9 cellular contexts compared by ENCODE assay signal in genomic region chr12:111841750-111842555, GRCh38. TPM values are rescaled to one million over a fixed set of nuclear protein-coding genes. Genes with fewer than 3 reads are reported as not detected.
DNase-seq lines count a peak whose midpoint lies in the region; ATAC-seq, FAIRE-seq and TF ChIP-seq lines count a peak whose summit lies in the region.
"Had no signal": no experiment of that assay in that cellular context is flagged by ENCODE, and none has a peak within 500 bp of the region (broad histone marks: within the 10 kb centered on the region; RNA-seq: fewer than 3 reads in every experiment).

TSS of gene MAPKAPK5 (plus strand) at chr12:111842228. CDS start at chr12:111842734, 506 bp downstream.

- no peak for FAIRE-seq in kidney (lab: Jason Lieb, UNC)
- FAIRE-seq: colon had no signal

- H3K4me1 ChIP-seq in kidney (ENCODE audit: control insufficient read depth in 1 of 2, insufficient read depth in 1 of 2, low read depth in 1 of 2, low read length in 2 of 2) = peaks cover 6 to 26% of the 10 kb centered on the region in 2 donors

- TF ChIP-seq CTCF in kidney (IDR thresholded peaks at IDR 0.05; ENCODE audit: borderline replicate concordance, extremely low read depth, insufficient read depth) = no peak

- H3K9me3 ChIP-seq in kidney (ENCODE audit: control insufficient read depth in 1 of 2, low read length in 2 of 2) = no peaks in the 10 kb centered on the region

- peak within 1 kb of the TSS; percentile 77 to 86 for H3K9ac ChIP-seq in kidney (ENCODE audit: low read length in 2 of 2)

- peak within 1 kb of the TSS; percentile 81 to 96 for H3K4me3 ChIP-seq in kidney (ENCODE audit: low read length in 2 of 2)

- H3K27ac ChIP-seq in kidney (ENCODE audit: low read depth in 2 of 2, low read length in 2 of 2) = peak within 1 kb of the TSS; percentile 68 to 97

- peak; percentile 91 for TF ChIP-seq POLR2A in GM19193 (IDR thresholded peaks at IDR 0.05; ENCODE audit: extremely low read depth, insufficient read depth, insufficient read length)

- peak; percentile 84 for ATAC-seq in HG03432 (IDR thresholded peaks at IDR 0.05; ENCODE audit: unreplicated experiment)

- DNase-seq in Ammon's horn (ENCODE audit: low spot score) = peak; percentile 93
- peak; percentile 89 for DNase-seq in NCI-H510A (lab: John Stamatoyannopoulos, UW)
- DNase-seq in activated CD4-positive, alpha-beta T cell treated with anti-CD3 and anti-CD28 coated beads for 1 hour = peak; percentile 98
- DNase-seq in cerebellum (ENCODE audit: low spot score) = peak; percentile 92
- peak; percentile 97 for DNase-seq in kidney
- peak; percentile 96 to 98 for DNase-seq in stimulated activated CD4-positive, alpha-beta T cell treated with anti-CD3 and anti-CD28 coated beads, Interleukin-15, amount 100 ng/mL, for 1 hour (ENCODE audit: low read depth in 1 of 2, low spot score in 1 of 2)

- no peaks in the 10 kb centered on the region for H3K36me3 ChIP-seq in kidney (ENCODE audit: control insufficient read depth in 1 of 2, insufficient read depth in 2 of 2, low read length in 2 of 2)

- intact Hi-C loops in kidney (cut with DNase I) = no loop called here

RNA-seq across cellular contexts. Expression of gene MAPKAPK5, which starts in this region (rescaled TPM):
- total RNA-seq in cerebellum (48.6 TPM), kidney (45.7 TPM)
- polyA plus RNA-seq in kidney (ENCODE audit: insufficient read depth, low read depth, low replicate concordance) = 20.5 TPM

Comparison
In these comparisons a context has a peak if more than half of its experiments do, and no peak if none do; other contexts are left out.
1. Peak in every context shown above with its lines: DNase-seq, ATAC-seq, H3K4me3 ChIP-seq and H3K27ac ChIP-seq.